ENCODE assay signal across 1 cellular context in genomic region chr9:129108805-129109370, GRCh38.
TF ChIP-seq lines count a peak whose summit lies in the region.

No MANE protein-coding gene starts in this region.

TF ChIP-seq in HEK293, 187 proteins besides CTCF, POLR2A, EP300 and RAD21 (continued from another document):
- TF ChIP-seq ZNF2 (tag by site-specific recombination; IDR thresholded peaks at IDR 0.05) (no peak), GLIS1 (tag by site-specific recombination; IDR thresholded peaks at IDR 0.05) (peak; percentile 9; the same call in 1 of the 2 replicates)
- TF ChIP-seq, protein P1, sequence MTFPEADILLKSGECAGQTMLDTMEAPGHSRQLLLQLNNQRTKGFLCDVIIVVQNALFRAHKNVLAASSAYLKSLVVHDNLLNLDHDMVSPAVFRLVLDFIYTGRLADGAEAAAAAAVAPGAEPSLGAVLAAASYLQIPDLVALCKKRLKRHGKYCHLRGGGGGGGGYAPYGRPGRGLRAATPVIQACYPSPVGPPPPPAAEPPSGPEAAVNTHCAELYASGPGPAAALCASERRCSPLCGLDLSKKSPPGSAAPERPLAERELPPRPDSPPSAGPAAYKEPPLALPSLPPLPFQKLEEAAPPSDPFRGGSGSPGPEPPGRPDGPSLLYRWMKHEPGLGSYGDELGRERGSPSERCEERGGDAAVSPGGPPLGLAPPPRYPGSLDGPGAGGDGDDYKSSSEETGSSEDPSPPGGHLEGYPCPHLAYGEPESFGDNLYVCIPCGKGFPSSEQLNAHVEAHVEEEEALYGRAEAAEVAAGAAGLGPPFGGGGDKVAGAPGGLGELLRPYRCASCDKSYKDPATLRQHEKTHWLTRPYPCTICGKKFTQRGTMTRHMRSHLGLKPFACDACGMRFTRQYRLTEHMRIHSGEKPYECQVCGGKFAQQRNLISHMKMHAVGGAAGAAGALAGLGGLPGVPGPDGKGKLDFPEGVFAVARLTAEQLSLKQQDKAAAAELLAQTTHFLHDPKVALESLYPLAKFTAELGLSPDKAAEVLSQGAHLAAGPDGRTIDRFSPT (tag by site-specific recombination; IDR thresholded peaks at IDR 0.05), result 0 out of 2 replicates have a peak, but pooled peaks have one; percentile 21
